ENCODE assay signal across 15 cellular contexts in genomic region chr3:127679534-127680145, GRCh38. TPM values are rescaled to one million over a fixed set of nuclear protein-coding genes. Genes with fewer than 3 reads are reported as not detected.
DNase-seq lines count a peak whose midpoint lies in the region; ATAC-seq and TF ChIP-seq lines count a peak whose summit lies in the region.
"Had no signal": no experiment of that assay in that cellular context is flagged by ENCODE, and none has a peak within 500 bp of the region (broad histone marks: within the 10 kb centered on the region; RNA-seq: fewer than 3 reads in every experiment).

No MANE protein-coding gene starts in this region.

- H3K9me2 ChIP-seq in DOHH2 (replicated peaks; ENCODE audit: control insufficient read depth, low read length): no peaks in the 10 kb centered on the region
- no peaks in the 10 kb centered on the region for H3K9me2 ChIP-seq in OCI-LY1 (ENCODE audit: low read depth, low read length)

- no peaks in the 10 kb centered on the region for H3K36me3 Mint-ChIP-seq in glutamatergic neuron (ENCODE audit: unreplicated experiment)

- no peaks in the 10 kb centered on the region for H3K36me3 ChIP-seq in DOHH2 (ENCODE audit: control insufficient read depth, low read length)
- H3K36me3 ChIP-seq in OCI-LY1 (ENCODE audit: insufficient read depth, low read length): no peaks in the 10 kb centered on the region
- H3K36me3 ChIP-seq: SJSA1 had no signal

- H4K20me1 ChIP-seq in DOHH2 (ENCODE audit: control insufficient read depth, insufficient read depth, low read depth, low read length): no peaks in the 10 kb centered on the region
- H4K20me1 ChIP-seq in OCI-LY1 (ENCODE audit: insufficient read depth, low read length): no peaks in the 10 kb centered on the region

- ATAC-seq in HG02885 (IDR thresholded peaks at IDR 0.05; ENCODE audit: poor library complexity, unreplicated experiment) (no peak), HG02981 (IDR thresholded peaks at IDR 0.05; ENCODE audit: unreplicated experiment) (no peak)
- ATAC-seq: naive thymus-derived CD4-positive, alpha-beta T cell had no signal

- H3K79me2 ChIP-seq in DOHH2 (ENCODE audit: control insufficient read depth, low read length) (no peaks in the 10 kb centered on the region), OCI-LY1 (ENCODE audit: insufficient read depth, low read length) (no peaks in the 10 kb centered on the region)

- DNase-seq in glutamatergic neuron (no peak), posterior vena cava (ENCODE audit: low spot score) (peak; percentile 73), T-helper 9 cell (no peak), kidney glomerular epithelial cell (lab: John Stamatoyannopoulos, UW) (no peak)
- DNase-seq: activated CD4-positive, alpha-beta T cell treated with anti-CD3 and anti-CD28 coated beads for 48 hours; activated gamma-delta T cell treated with Interleukin-2 at 50 U/mL for 16 hours; NCI-H1417 treated with DMSO at 0.1 percent for 48 hours; NCI-H748 treated with DMSO at 0.1 percent for 48 hours; stimulated activated naive CD4-positive, alpha-beta T cell treated with Interleukin-2 at 50 U/mL for 16 hours had no signal

- no peaks in the 10 kb centered on the region for H3K9me3 ChIP-seq in DOHH2 (ENCODE audit: control insufficient read depth, insufficient read depth, low read length)
- H3K9me3 ChIP-seq in OCI-LY1 (ENCODE audit: low read length): no peaks in the 10 kb centered on the region
- H3K9me3 ChIP-seq: SJSA1 had no signal

- H3K27me3 ChIP-seq in DOHH2 (ENCODE audit: control insufficient read depth, low read length) (no peaks in the 10 kb centered on the region), OCI-LY1 (ENCODE audit: insufficient read depth, low read length) (no peaks in the 10 kb centered on the region; the same call in 1 of the 2 replicates)
- H3K27me3 ChIP-seq: SJSA1 had no signal

- H3K4me2 ChIP-seq in DOHH2 (ENCODE audit: low read length) (no peak overlapping the region), OCI-LY1 (ENCODE audit: low read length) (no peak overlapping the region)

- H3K9me3 Mint-ChIP-seq in glutamatergic neuron (ENCODE audit: unreplicated experiment): peaks cover 10% of the 10 kb centered on the region

- H3K4me1 Mint-ChIP-seq in glutamatergic neuron (ENCODE audit: low read depth, unreplicated experiment): peaks cover 4% of the 10 kb centered on the region

- H3K9ac ChIP-seq in OCI-LY1 (ENCODE audit: low read length): no peak overlapping the region

- H3K4me1 ChIP-seq in DOHH2 (ENCODE audit: control insufficient read depth, low read length) (peaks cover 45% of the 10 kb centered on the region), OCI-LY1 (ENCODE audit: insufficient read depth, low read length, severe bottlenecking) (no peaks in the 10 kb centered on the region)

- H3K27ac ChIP-seq in DOHH2 (ENCODE audit: low read depth, low read length): no peak overlapping the region
- no peak overlapping the region for H3K27ac ChIP-seq in OCI-LY1 (ENCODE audit: low read depth, low read length, poor library complexity, severe bottlenecking)
- H3K27ac ChIP-seq: SJSA1 had no signal

- intact Hi-C loops in posterior vena cava (cut with DNase I): no loop called here

- no peak overlapping the region for H2AFZ ChIP-seq in OCI-LY1 (ENCODE audit: low read length)

- H3K4me3 ChIP-seq in DOHH2 (ENCODE audit: low read length) (no peak overlapping the region), OCI-LY1 (ENCODE audit: low read depth, low read length, poor library complexity, severe bottlenecking) (no peak overlapping the region)
- H3K4me3 ChIP-seq: SJSA1 had no signal

- H3K27me3 Mint-ChIP-seq in glutamatergic neuron (ENCODE audit: unreplicated experiment): peaks cover 9% of the 10 kb centered on the region
- H3K27me3 Mint-ChIP-seq: naive thymus-derived CD4-positive, alpha-beta T cell had no signal

- no peak overlapping the region for H3K27ac Mint-ChIP-seq in glutamatergic neuron (ENCODE audit: unreplicated experiment)

- TF ChIP-seq CTCF in DOHH2 (IDR thresholded peaks at IDR 0.05; ENCODE audit: low read depth, low read length, poor library complexity, severe bottlenecking) (peak; percentile 33), OCI-LY1 (IDR thresholded peaks at IDR 0.05; ENCODE audit: low read length) (peak; percentile 48), glutamatergic neuron (IDR thresholded peaks at IDR 0.05; ENCODE audit: partially characterized antibody, unreplicated experiment) (peak; percentile 22)

- H3F3A ChIP-seq in DOHH2 (ENCODE audit: control insufficient read depth, insufficient read depth) (peaks cover 5% of the 10 kb centered on the region), OCI-LY1 (ENCODE audit: insufficient read depth, low read length) (no peaks in the 10 kb centered on the region)

- no peak overlapping the region for H3K4me3 Mint-ChIP-seq in glutamatergic neuron (ENCODE audit: unreplicated experiment)
- H3K4me3 Mint-ChIP-seq: naive thymus-derived CD4-positive, alpha-beta T cell had no signal

RNA-seq across cellular contexts. Expression of gene ABTB1, which starts 6.9 kb away (rescaled TPM):
- total RNA-seq in glutamatergic neuron (ENCODE audit: unreplicated experiment) (35.0 TPM), posterior vena cava (10 to 100 TPM; 27.7 to 28.9 TPM)

RNA-seq across cellular contexts. Expression of gene PODXL2, which starts 50.7 kb away (rescaled TPM):
- total RNA-seq in glutamatergic neuron (ENCODE audit: unreplicated experiment) (139 TPM), posterior vena cava (1 to 10 TPM; 2.0 to 2.5 TPM)

Comparison
In these comparisons a context has a peak if more than half of its experiments do, and no peak if none do; other contexts are left out.
1. RNA of gene PODXL2, which starts 50.7 kb away (total RNA-seq): 139 TPM in glutamatergic neuron (single experiment); 2.0 to 2.5 TPM in posterior vena cava; every median in the first group is over 10 times any median in the second.
2. Peak in every context shown above with its lines, with median percentiles within 50 percentile points of each other: CTCF ChIP-seq.